Comparison of ENCODE assay signal across 19 cellular contexts in genomic region chr1:179910934-179911333, GRCh38.
"Had no signal": no experiment of that assay in that cellular context is flagged by ENCODE, and none has a peak within 500 bp of the region (broad histone marks: within the 10 kb centered on the region; RNA-seq: fewer than 3 reads in every experiment).

No MANE protein-coding gene starts in this region.

- DNase-seq: activated CD4-positive, alpha-beta T cell treated with anti-CD3 and anti-CD28 coated beads, Interleukin-2, amount 50 U/mL, for 4 hours; activated effector memory CD4-positive, alpha-beta T cell treated with Interleukin-2 at 50 U/mL for 16 hours; activated T-cell treated with anti-CD3 and anti-CD28 coated beads, Interleukin-2, amount 50 U/mL, for 24 hours; brain microvascular endothelial cell; dorsolateral prefrontal cortex; foreskin fibroblast; immature natural killer cell; left colon; occipital lobe; sigmoid colon; stimulated activated CD4-positive, alpha-beta T cell treated with anti-CD3 and anti-CD28 coated beads, Interleukin-4, amount 100 ng/mL, for 1 hour; stimulated activated CD8-positive, alpha-beta memory T cell treated with anti-CD3 and anti-CD28 coated beads, Interleukin-4, amount 100 ng/mL, for 48 hours; testis; upper lobe of right lung had no signal

- H3K27ac ChIP-seq: brain microvascular endothelial cell, esophagus muscularis mucosa, prostate gland, sigmoid colon, testis, upper lobe of right lung had no signal

- H3K9me3 Mint-ChIP-seq: activated naive CD4-positive, alpha-beta T cell treated with anti-CD3 and anti-CD28 coated beads, Interleukin-2, amount 50 U/mL, for 24 hours; activated T-cell treated with anti-CD3 and anti-CD28 coated beads, Interleukin-2, amount 50 U/mL, for 24 hours; immature natural killer cell; nephron; stimulated activated naive CD8-positive, alpha-beta T cell treated with anti-CD3 and anti-CD28 coated beads, Interleukin-15, Interleukin-2, amounts not matched to agents 100 ng/mL and 50 ng/mL, for 24 hours had no signal

- H3K27me3 ChIP-seq: brain microvascular endothelial cell, dorsolateral prefrontal cortex, esophagus muscularis mucosa, sigmoid colon, testis, upper lobe of right lung had no signal

- H3K4me3 Mint-ChIP-seq: activated naive CD4-positive, alpha-beta T cell treated with anti-CD3 and anti-CD28 coated beads, Interleukin-2, amount 50 U/mL, for 24 hours; activated T-cell treated with anti-CD3 and anti-CD28 coated beads, Interleukin-2, amount 50 U/mL, for 24 hours; immature natural killer cell; nephron; stimulated activated naive CD8-positive, alpha-beta T cell treated with anti-CD3 and anti-CD28 coated beads, Interleukin-15, Interleukin-2, amounts not matched to agents 100 ng/mL and 50 ng/mL, for 24 hours had no signal

- H3K27me3 Mint-ChIP-seq: activated naive CD4-positive, alpha-beta T cell treated with anti-CD3 and anti-CD28 coated beads, Interleukin-2, amount 50 U/mL, for 24 hours; activated T-cell treated with anti-CD3 and anti-CD28 coated beads, Interleukin-2, amount 50 U/mL, for 24 hours; stimulated activated naive CD8-positive, alpha-beta T cell treated with anti-CD3 and anti-CD28 coated beads, Interleukin-15, Interleukin-2, amounts not matched to agents 100 ng/mL and 50 ng/mL, for 24 hours had no signal

- H3K27ac Mint-ChIP-seq: activated naive CD4-positive, alpha-beta T cell treated with anti-CD3 and anti-CD28 coated beads, Interleukin-2, amount 50 U/mL, for 24 hours; nephron; stimulated activated naive CD8-positive, alpha-beta T cell treated with anti-CD3 and anti-CD28 coated beads, Interleukin-15, Interleukin-2, amounts not matched to agents 100 ng/mL and 50 ng/mL, for 24 hours had no signal

- H3K4me1 Mint-ChIP-seq: nephron had no signal

- ATAC-seq: left colon, upper lobe of right lung had no signal

- H3K4me1 ChIP-seq: esophagus muscularis mucosa, prostate gland, testis, upper lobe of right lung had no signal

- H3K4me3 ChIP-seq: dorsolateral prefrontal cortex, esophagus muscularis mucosa, prostate gland, sigmoid colon, testis, upper lobe of right lung had no signal

- H3K9me3 ChIP-seq: esophagus muscularis mucosa, prostate gland, sigmoid colon, testis, upper lobe of right lung had no signal
